In genomic region chr17:7120123-7120522, GRCh38 we compare ENCODE assay signal across 24 cellular contexts. TPM values are rescaled to one million over a fixed set of nuclear protein-coding genes. Genes with fewer than 3 reads are reported as not detected.
"Had no signal": no experiment of that assay in that cellular context is flagged by ENCODE, and none has a peak within 500 bp of the region (broad histone marks: within the 10 kb centered on the region; RNA-seq: fewer than 3 reads in every experiment).

No MANE protein-coding gene starts in this region.

- H3K27ac Mint-ChIP-seq: activated CD4-positive, alpha-beta memory T cell treated with anti-CD3 and anti-CD28 coated beads, Interleukin-2, amount 10 ng/mL, durations not matched to agents 7 days and 5 days; activated CD4-positive, alpha-beta T cell treated with anti-CD3 and anti-CD28 coated beads, Interleukin-2, amount 10 ng/mL, durations not matched to agents 7 days and 5 days; activated naive CD8-positive, alpha-beta T cell treated with anti-CD3 and anti-CD28 coated beads, Interleukin-2, amount 10 ng/mL, durations not matched to agents 7 days and 5 days; activated T-cell treated with anti-CD3 and anti-CD28 coated beads, Interleukin-2, amount 50 U/mL, for 72 hours; activated T-helper 2 cell treated with anti-CD3 and anti-CD28 coated beads, Interferon-gamma antibody, Interleukin-2, Interleukin-4, amounts not matched to agents 10 μg/mL and 5 μg/mL and 100 μg/mL, durations not matched to agents 14 hours and 24 hours and 36 hours; T-cell had no signal

- H3K4me3 ChIP-seq: adrenal gland, PC-9 had no signal

- H3K4me2 ChIP-seq: KMS-11, PC-9 had no signal

- DNase-seq: activated CD4-positive, alpha-beta memory T cell treated with anti-CD3 and anti-CD28 coated beads, Interleukin-2, amount 10 ng/mL, durations not matched to agents 7 days and 5 days; activated CD4-positive, alpha-beta T cell treated with anti-CD3 and anti-CD28 coated beads, Interleukin-2, amount 10 ng/mL, durations not matched to agents 7 days and 5 days; activated CD4-positive, CD25-positive, alpha-beta regulatory T cell; activated CD8-positive, alpha-beta memory T cell treated with anti-CD3 and anti-CD28 coated beads, Interleukin-2, amount 50 U/mL, for 4 hours; activated naive CD4-positive, alpha-beta T cell treated with anti-CD3 and anti-CD28 coated beads, Interleukin-2, amount 50 U/mL, for 16 hours; activated naive CD8-positive, alpha-beta T cell treated with anti-CD3 and anti-CD28 coated beads, Interleukin-2, amount 10 ng/mL, durations not matched to agents 7 days and 5 days; activated T-cell treated with anti-CD3 and anti-CD28 coated beads, Interleukin-2, amount 50 U/mL, for 72 hours; adrenal gland; anterior cingulate cortex; cerebellar nuclear complex; NCI-H1105 treated with DMSO at 0.1 percent for 48 hours; NCI-H1436 treated with DMSO at 0.1 percent for 48 hours; NCI-H187; NCI-H2081; NCI-H446; NCI-H524; PC-9; SHP77 treated with DMSO at 0.1 percent for 48 hours; T-cell; T-helper 2 cell had no signal

- ATAC-seq: activated T-cell treated with anti-CD3 and anti-CD28 coated beads, Interleukin-2, amount 50 U/mL, for 72 hours; T-cell had no signal

- H3K9me3 Mint-ChIP-seq: activated CD4-positive, alpha-beta memory T cell treated with anti-CD3 and anti-CD28 coated beads, Interleukin-2, amount 10 ng/mL, durations not matched to agents 7 days and 5 days; activated CD4-positive, alpha-beta T cell treated with anti-CD3 and anti-CD28 coated beads, Interleukin-2, amount 10 ng/mL, durations not matched to agents 7 days and 5 days; activated naive CD8-positive, alpha-beta T cell treated with anti-CD3 and anti-CD28 coated beads, Interleukin-2, amount 10 ng/mL, durations not matched to agents 7 days and 5 days; activated T-cell treated with anti-CD3 and anti-CD28 coated beads, Interleukin-2, amount 50 U/mL, for 72 hours; activated T-helper 2 cell treated with anti-CD3 and anti-CD28 coated beads, Interferon-gamma antibody, Interleukin-2, Interleukin-4, amounts not matched to agents 10 μg/mL and 5 μg/mL and 100 μg/mL, durations not matched to agents 14 hours and 24 hours and 36 hours; T-cell had no signal

- H2AFZ ChIP-seq: PC-9 had no signal

- H3K9me3 ChIP-seq: adrenal gland had no signal

- H3K27ac ChIP-seq: KMS-11, PC-9, VCaP had no signal

- H3K4me3 Mint-ChIP-seq: activated CD4-positive, alpha-beta memory T cell treated with anti-CD3 and anti-CD28 coated beads, Interleukin-2, amount 10 ng/mL, durations not matched to agents 7 days and 5 days; activated CD4-positive, alpha-beta T cell treated with anti-CD3 and anti-CD28 coated beads, Interleukin-2, amount 10 ng/mL, durations not matched to agents 7 days and 5 days; activated naive CD8-positive, alpha-beta T cell treated with anti-CD3 and anti-CD28 coated beads, Interleukin-2, amount 10 ng/mL, durations not matched to agents 7 days and 5 days; activated T-cell treated with anti-CD3 and anti-CD28 coated beads, Interleukin-2, amount 50 U/mL, for 72 hours; T-cell had no signal

- H3K9ac ChIP-seq: KMS-11 had no signal

- H3K27me3 ChIP-seq: adrenal gland had no signal

- H3K36me3 ChIP-seq: adrenal gland had no signal

- H3K36me3 Mint-ChIP-seq: activated naive CD8-positive, alpha-beta T cell treated with anti-CD3 and anti-CD28 coated beads, Interleukin-2, amount 10 ng/mL, durations not matched to agents 7 days and 5 days; T-cell had no signal

RNA-seq across cellular contexts. Expression of gene ASGR2, which starts 5.5 kb away (rescaled TPM):
- total RNA-seq: activated CD4-positive, alpha-beta memory T cell treated with anti-CD3 and anti-CD28 coated beads, Interleukin-2, amount 10 ng/mL, durations not matched to agents 7 days and 5 days; activated CD4-positive, alpha-beta T cell treated with anti-CD3 and anti-CD28 coated beads, Interleukin-2, amount 10 ng/mL, durations not matched to agents 7 days and 5 days; activated naive CD8-positive, alpha-beta T cell treated with anti-CD3 and anti-CD28 coated beads, Interleukin-2, amount 10 ng/mL, durations not matched to agents 7 days and 5 days; activated T-cell treated with anti-CD3 and anti-CD28 coated beads, Interleukin-2, amount 50 U/mL, for 72 hours; activated T-helper 2 cell treated with anti-CD3 and anti-CD28 coated beads, Interferon-gamma antibody, Interleukin-2, Interleukin-4, amounts not matched to agents 10 μg/mL and 5 μg/mL and 100 μg/mL, durations not matched to agents 14 hours and 24 hours and 36 hours; MCF 10A; PC-9 had no signal

RNA-seq across cellular contexts. Expression of gene CLEC10A, which starts 40.1 kb away (rescaled TPM):
- total RNA-seq: activated CD4-positive, alpha-beta memory T cell treated with anti-CD3 and anti-CD28 coated beads, Interleukin-2, amount 10 ng/mL, durations not matched to agents 7 days and 5 days; activated CD4-positive, alpha-beta T cell treated with anti-CD3 and anti-CD28 coated beads, Interleukin-2, amount 10 ng/mL, durations not matched to agents 7 days and 5 days; activated T-cell treated with anti-CD3 and anti-CD28 coated beads, Interleukin-2, amount 50 U/mL, for 72 hours; activated T-helper 2 cell treated with anti-CD3 and anti-CD28 coated beads, Interferon-gamma antibody, Interleukin-2, Interleukin-4, amounts not matched to agents 10 μg/mL and 5 μg/mL and 100 μg/mL, durations not matched to agents 14 hours and 24 hours and 36 hours; MCF 10A; PC-9; T-cell had no signal
